Comparison of ENCODE assay signal across 13 cellular contexts in the genomic region with DNA sequence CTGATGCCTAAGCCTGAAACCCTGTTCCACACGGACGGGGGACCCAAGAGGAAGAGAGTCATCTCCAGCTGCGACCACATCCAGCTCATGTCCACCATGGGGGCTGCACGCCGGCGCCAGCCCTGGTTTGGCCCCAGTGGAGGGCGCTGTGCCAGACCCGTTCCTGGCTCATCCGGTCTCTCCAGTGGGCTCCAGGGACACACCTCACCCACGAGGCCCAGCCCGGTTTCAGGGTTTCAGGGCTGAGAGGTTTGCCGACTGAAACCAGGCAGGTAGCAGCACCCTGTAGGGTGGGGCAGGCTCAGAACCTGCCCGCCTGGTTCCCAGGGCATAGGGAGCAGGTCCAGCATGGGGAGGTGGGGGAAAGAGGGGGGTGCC.
DNase-seq lines count a peak whose midpoint lies in the region; ATAC-seq and TF ChIP-seq lines count a peak whose summit lies in the region.
"Had no signal": no experiment of that assay in that cellular context is flagged by ENCODE, and none has a peak within 500 bp of the region (broad histone marks: within the 10 kb centered on the region; RNA-seq: fewer than 3 reads in every experiment).

No MANE protein-coding gene starts in this region.

- H3K9me3 Mint-ChIP-seq in WTC11, result no peaks in the 10 kb centered on the region
- H3K9me3 Mint-ChIP-seq: activated T-cell treated with anti-CD3 and anti-CD28 coated beads, Interleukin-2, amount 50 U/mL, for 72 hours; CD8-positive, alpha-beta memory T cell had no signal

- no peaks in the 10 kb centered on the region for H3K27me3 Mint-ChIP-seq in WTC11 (ENCODE audit: low read depth)
- H3K27me3 Mint-ChIP-seq: activated CD4-positive, alpha-beta T cell treated with anti-CD3 and anti-CD28 coated beads for 36 hours; progenitor cell of endocrine pancreas had no signal

- H3K9me3 ChIP-seq in gastroesophageal sphincter (no peaks in the 10 kb centered on the region), stomach smooth muscle (ENCODE audit: control insufficient read depth in 2 of 2, low read length in 2 of 2) (no peaks in the 10 kb centered on the region)

- CTCF ChIA-PET in WTC11 (lab: Charles Lee), result interaction anchor here (0.5 to 3.6 kb wide), 29 partner anchors 9 to 1385 kb away, joined by 3 to 28 read pairs (median 5); a partner anchor contains a TSS

- H3K9ac ChIP-seq in stomach smooth muscle (ENCODE audit: low read length in 2 of 2), result no peak overlapping the region

- TF ChIP-seq CTCF in WTC11 (IDR thresholded peaks at IDR 0.05) (no peak), gastroesophageal sphincter (IDR thresholded peaks at IDR 0.05) (no peak)

- H3K27ac ChIP-seq in gastroesophageal sphincter, result peak overlapping the region in 3 of 4 donors; percentile 21 to 77 (median 73)
- H3K27ac ChIP-seq in stomach smooth muscle (ENCODE audit: low read length), result peak overlapping the region; percentile 53

- no peak overlapping the region for H3K4me3 ChIP-seq in H7 (ENCODE audit: insufficient read depth, low read depth, low read length)
- no peak overlapping the region for H3K4me3 ChIP-seq in gastroesophageal sphincter
- H3K4me3 ChIP-seq in stomach smooth muscle (ENCODE audit: low read length in 2 of 2), result no peak overlapping the region

- H3K36me3 ChIP-seq in H7 (replicated peaks; ENCODE audit: control insufficient read depth, insufficient read depth, low read length), result no peaks in the 10 kb centered on the region; the same call in 1 of the 2 replicates
- H3K36me3 ChIP-seq in gastroesophageal sphincter, result peaks cover 0 to 7% of the 10 kb centered on the region in 2 donors
- H3K36me3 ChIP-seq in stomach smooth muscle (ENCODE audit: control insufficient read depth in 2 of 2, insufficient read depth in 2 of 2, low read length in 2 of 2), result peaks cover 0 to 4% of the 10 kb centered on the region in 2 donors

- no peaks in the 10 kb centered on the region for H3K36me3 Mint-ChIP-seq in WTC11
- H3K36me3 Mint-ChIP-seq: CD8-positive, alpha-beta memory T cell had no signal

- WGBS in gastroesophageal sphincter (ENCODE audit: low coverage in 1 of 2), 2 donors, result no CpG with 5 or more reads among the region's 13 CpGs

- no peaks in the 10 kb centered on the region for H3K27me3 ChIP-seq in H7 (ENCODE audit: control insufficient read depth, insufficient read depth, low read length)
- H3K27me3 ChIP-seq in gastroesophageal sphincter, result no peaks in the 10 kb centered on the region
- no peaks in the 10 kb centered on the region for H3K27me3 ChIP-seq in stomach smooth muscle (ENCODE audit: control insufficient read depth in 1 of 2, insufficient read depth in 2 of 2, low read length in 2 of 2)

- H3K27ac Mint-ChIP-seq in WTC11, result peak overlapping the region; percentile 70; the same call in 1 of the 2 replicates
- H3K27ac Mint-ChIP-seq: activated CD4-positive, alpha-beta T cell treated with anti-CD3 and anti-CD28 coated beads for 36 hours; activated T-cell treated with anti-CD3 and anti-CD28 coated beads, Interleukin-2, amount 50 U/mL, for 72 hours; progenitor cell of endocrine pancreas had no signal

- H3K4me1 ChIP-seq in gastroesophageal sphincter (peaks cover 0 to 100% (median 59%) of the 10 kb centered on the region in 3 donors), stomach smooth muscle (ENCODE audit: control insufficient read depth, insufficient read depth, low read length) (peaks cover 88% of the 10 kb centered on the region)

- peak; percentile 60 for ATAC-seq in WTC11
- no peak for ATAC-seq in gastroesophageal sphincter
- no peak for ATAC-seq in HG02852 (IDR thresholded peaks at IDR 0.05; ENCODE audit: unreplicated experiment)
- no peak for ATAC-seq in GM21447 (IDR thresholded peaks at IDR 0.05; ENCODE audit: unreplicated experiment)
- ATAC-seq: activated CD4-positive, alpha-beta T cell treated with anti-CD3 and anti-CD28 coated beads for 36 hours; activated T-cell treated with anti-CD3 and anti-CD28 coated beads, Interleukin-2, amount 50 U/mL, for 72 hours had no signal

- TF ChIP-seq POLR2A in gastroesophageal sphincter (IDR thresholded peaks at IDR 0.05), result no peak

- POLR2A ChIA-PET in WTC11 (lab: Charles Lee), result interaction anchor here (0.6 kb wide), 1 partner anchor 40 kb away, joined by 4 read pairs; no protein-coding TSS in a partner anchor

- H3K4me3 Mint-ChIP-seq in WTC11, result no peak overlapping the region
- H3K4me3 Mint-ChIP-seq: activated CD4-positive, alpha-beta T cell treated with anti-CD3 and anti-CD28 coated beads for 36 hours; activated T-cell treated with anti-CD3 and anti-CD28 coated beads, Interleukin-2, amount 50 U/mL, for 72 hours; CD8-positive, alpha-beta memory T cell had no signal

- no peak for TF ChIP-seq EP300 in gastroesophageal sphincter (IDR thresholded peaks at IDR 0.05)

- peak; percentile 93 for DNase-seq in H7
- DNase-seq in WTC11 (ENCODE audit: low spot score), result peak; percentile 67
- DNase-seq in SKM-1 (lab: John Stamatoyannopoulos, UW; ENCODE audit: unreplicated experiment), result no peak
- DNase-seq in effector CD8-positive, alpha-beta T cell (lab: John Stamatoyannopoulos, UW), result no peak
- DNase-seq: activated CD4-positive, alpha-beta T cell treated with anti-CD3 and anti-CD28 coated beads for 36 hours; activated T-cell treated with anti-CD3 and anti-CD28 coated beads, Interleukin-2, amount 50 U/mL, for 72 hours; CD8-positive, alpha-beta memory T cell; NCI-H2081 treated with DMSO at 0.1 percent for 48 hours had no signal

- H3K4me1 Mint-ChIP-seq in WTC11, result peaks cover 21% of the 10 kb centered on the region
- H3K4me1 Mint-ChIP-seq: activated CD4-positive, alpha-beta T cell treated with anti-CD3 and anti-CD28 coated beads for 36 hours had no signal

TF ChIP-seq in WTC11, 78 proteins besides CTCF, POLR2A, EP300 and RAD21:
- TF ChIP-seq, protein P1, sequence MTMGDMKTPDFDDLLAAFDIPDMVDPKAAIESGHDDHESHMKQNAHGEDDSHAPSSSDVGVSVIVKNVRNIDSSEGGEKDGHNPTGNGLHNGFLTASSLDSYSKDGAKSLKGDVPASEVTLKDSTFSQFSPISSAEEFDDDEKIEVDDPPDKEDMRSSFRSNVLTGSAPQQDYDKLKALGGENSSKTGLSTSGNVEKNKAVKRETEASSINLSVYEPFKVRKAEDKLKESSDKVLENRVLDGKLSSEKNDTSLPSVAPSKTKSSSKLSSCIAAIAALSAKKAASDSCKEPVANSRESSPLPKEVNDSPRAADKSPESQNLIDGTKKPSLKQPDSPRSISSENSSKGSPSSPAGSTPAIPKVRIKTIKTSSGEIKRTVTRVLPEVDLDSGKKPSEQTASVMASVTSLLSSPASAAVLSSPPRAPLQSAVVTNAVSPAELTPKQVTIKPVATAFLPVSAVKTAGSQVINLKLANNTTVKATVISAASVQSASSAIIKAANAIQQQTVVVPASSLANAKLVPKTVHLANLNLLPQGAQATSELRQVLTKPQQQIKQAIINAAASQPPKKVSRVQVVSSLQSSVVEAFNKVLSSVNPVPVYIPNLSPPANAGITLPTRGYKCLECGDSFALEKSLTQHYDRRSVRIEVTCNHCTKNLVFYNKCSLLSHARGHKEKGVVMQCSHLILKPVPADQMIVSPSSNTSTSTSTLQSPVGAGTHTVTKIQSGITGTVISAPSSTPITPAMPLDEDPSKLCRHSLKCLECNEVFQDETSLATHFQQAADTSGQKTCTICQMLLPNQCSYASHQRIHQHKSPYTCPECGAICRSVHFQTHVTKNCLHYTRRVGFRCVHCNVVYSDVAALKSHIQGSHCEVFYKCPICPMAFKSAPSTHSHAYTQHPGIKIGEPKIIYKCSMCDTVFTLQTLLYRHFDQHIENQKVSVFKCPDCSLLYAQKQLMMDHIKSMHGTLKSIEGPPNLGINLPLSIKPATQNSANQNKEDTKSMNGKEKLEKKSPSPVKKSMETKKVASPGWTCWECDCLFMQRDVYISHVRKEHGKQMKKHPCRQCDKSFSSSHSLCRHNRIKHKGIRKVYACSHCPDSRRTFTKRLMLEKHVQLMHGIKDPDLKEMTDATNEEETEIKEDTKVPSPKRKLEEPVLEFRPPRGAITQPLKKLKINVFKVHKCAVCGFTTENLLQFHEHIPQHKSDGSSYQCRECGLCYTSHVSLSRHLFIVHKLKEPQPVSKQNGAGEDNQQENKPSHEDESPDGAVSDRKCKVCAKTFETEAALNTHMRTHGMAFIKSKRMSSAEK (CRISPR knock-in tag; IDR thresholded peaks at IDR 0.05; ENCODE audit: borderline replicate concordance), result no peak
- TF ChIP-seq NR1H2 (CRISPR knock-in tag; IDR thresholded peaks at IDR 0.05) (no peak), HMGA2 (CRISPR knock-in tag; IDR thresholded peaks at IDR 0.05) (no peak), SOX15 (CRISPR knock-in tag; IDR thresholded peaks at IDR 0.05) (no peak), JUN (CRISPR knock-in tag; IDR thresholded peaks at IDR 0.05) (no peak), TP53 (CRISPR knock-in tag; IDR thresholded peaks at IDR 0.05) (no peak), ZNF416 (CRISPR knock-in tag; IDR thresholded peaks at IDR 0.05) (no peak), ZBTB21 (CRISPR knock-in tag; IDR thresholded peaks at IDR 0.05; ENCODE audit: borderline replicate concordance) (no peak)
- TF ChIP-seq, protein P2, sequence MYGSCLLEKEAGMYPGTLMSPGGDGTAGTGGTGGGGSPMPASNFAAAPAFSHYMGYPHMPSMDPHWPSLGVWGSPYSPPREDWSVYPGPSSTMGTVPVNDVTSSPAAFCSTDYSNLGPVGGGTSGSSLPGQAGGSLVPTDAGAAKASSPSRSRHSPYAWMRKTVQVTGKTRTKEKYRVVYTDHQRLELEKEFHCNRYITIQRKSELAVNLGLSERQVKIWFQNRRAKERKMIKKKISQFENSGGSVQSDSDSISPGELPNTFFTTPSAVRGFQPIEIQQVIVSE (CRISPR knock-in tag; IDR thresholded peaks at IDR 0.05; ENCODE audit: borderline replicate concordance), result no peak

Comparison
In these comparisons a context has a peak if more than half of its experiments do, and no peak if none do; other contexts are left out.
1. DNase-seq: peak in H7 (single experiment) and WTC11 (single experiment); none in SKM-1 (single experiment) and effector CD8-positive, alpha-beta T cell (single experiment).